1 cellular context compared by ENCODE assay signal in the genomic region with DNA sequence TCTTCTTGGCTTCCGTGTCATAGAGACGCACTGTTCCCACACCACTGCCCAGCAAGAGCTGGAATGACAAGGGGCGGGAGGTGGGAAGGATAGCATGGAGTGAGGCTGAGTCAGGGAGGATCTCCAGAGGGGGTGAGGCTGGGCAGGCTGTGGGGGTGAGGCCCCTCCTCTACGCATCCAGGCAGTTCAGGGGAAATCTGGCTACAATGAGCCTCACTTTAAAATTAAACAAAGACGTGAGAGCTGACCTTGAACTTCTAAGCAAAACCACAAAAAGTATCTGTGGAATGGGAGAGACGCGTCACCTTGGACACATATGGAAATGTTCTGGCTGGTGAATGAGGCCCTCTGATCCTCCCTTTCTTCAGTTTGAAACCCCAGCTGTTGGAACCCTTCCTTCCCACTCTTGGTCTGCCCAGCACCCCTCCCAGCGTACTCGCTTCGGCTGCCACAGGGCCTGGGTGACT.
TF ChIP-seq lines count a peak whose summit lies in the region.

No MANE protein-coding gene starts in this region.

TF ChIP-seq in IMR-90, 13 proteins besides CTCF, POLR2A, EP300 and RAD21 (continued from another document):
- TF ChIP-seq, protein P1, sequence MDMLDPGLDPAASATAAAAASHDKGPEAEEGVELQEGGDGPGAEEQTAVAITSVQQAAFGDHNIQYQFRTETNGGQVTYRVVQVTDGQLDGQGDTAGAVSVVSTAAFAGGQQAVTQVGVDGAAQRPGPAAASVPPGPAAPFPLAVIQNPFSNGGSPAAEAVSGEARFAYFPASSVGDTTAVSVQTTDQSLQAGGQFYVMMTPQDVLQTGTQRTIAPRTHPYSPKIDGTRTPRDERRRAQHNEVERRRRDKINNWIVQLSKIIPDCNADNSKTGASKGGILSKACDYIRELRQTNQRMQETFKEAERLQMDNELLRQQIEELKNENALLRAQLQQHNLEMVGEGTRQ (IDR thresholded peaks at IDR 0.05; ENCODE audit: low read depth, low read length): no peak
- 0 out of 2 replicates have a peak, but pooled peaks have one; percentile 7 for TF ChIP-seq FOS (IDR thresholded peaks at IDR 0.05; ENCODE audit: low read depth, low read length)
- TF ChIP-seq SMC3 (IDR thresholded peaks at IDR 0.05; ENCODE audit: low read depth, low read length): no peak
- 0 out of 2 replicates have a peak, but pooled peaks have one; percentile 5 for TF ChIP-seq BHLHE40 (IDR thresholded peaks at IDR 0.05; ENCODE audit: low read depth, low read length)
- no peak for TF ChIP-seq RFX5 (IDR thresholded peaks at IDR 0.05; ENCODE audit: low read depth, low read length)
